In the genomic region with DNA sequence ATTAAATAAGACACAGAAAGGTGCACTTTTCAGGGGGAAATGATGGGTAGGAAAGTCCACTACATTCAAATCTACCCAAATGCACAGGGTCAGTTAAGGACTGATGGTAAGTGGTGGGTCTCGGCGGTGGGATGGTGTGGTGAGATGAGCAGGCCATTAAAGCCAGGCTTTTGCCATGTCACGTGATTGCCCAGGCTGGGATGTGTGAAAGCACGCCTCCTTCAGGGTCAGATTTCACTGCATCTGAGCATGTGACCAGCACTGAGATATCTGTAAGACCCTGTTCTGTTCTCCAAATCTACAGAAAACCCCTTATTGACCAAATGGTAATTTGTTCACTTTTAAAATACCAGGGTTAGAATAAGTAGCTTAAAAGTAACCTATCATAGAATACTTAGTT, we compare ENCODE assay signal across 31 cellular contexts.
"Had no signal": no experiment of that assay in that cellular context is flagged by ENCODE, and none has a peak within 500 bp of the region (broad histone marks: within the 10 kb centered on the region; RNA-seq: fewer than 3 reads in every experiment).

No MANE protein-coding gene starts in this region.

- H3K9me3 Mint-ChIP-seq: activated CD4-positive, alpha-beta memory T cell treated with anti-CD3 and anti-CD28 coated beads for 36 hours; activated naive CD8-positive, alpha-beta T cell treated with anti-CD3 and anti-CD28 coated beads, Interleukin-2, amount 50 U/mL, for 24 hours; activated T-cell treated with anti-CD3 and anti-CD28 coated beads, Interleukin-2, amount 50 U/mL, for 4 hours; T-helper 1 cell treated with Interleukin-12 subunit alpha and Interleukin-12 subunit beta and Interleukin-4 antibody, amounts not matched to agents 30 μg/mL and 1 μg/mL, for 36 hours; T-helper 2 cell treated with Interferon-gamma antibody and Interleukin-4, amounts not matched to agents 5 μg/mL and 100 μg/mL, for 36 hours had no signal

- H3K27me3 Mint-ChIP-seq: activated B cell treated with CpG ODN at 0.5 μM for 24 hours; activated naive CD4-positive, alpha-beta T cell treated with anti-CD3 and anti-CD28 coated beads, Interleukin-2, amount 10 ng/mL, durations not matched to agents 7 days and 5 days; activated naive CD8-positive, alpha-beta T cell treated with anti-CD3 and anti-CD28 coated beads, Interleukin-2, amount 50 U/mL, for 24 hours had no signal

- H3K4me1 Mint-ChIP-seq: activated B cell treated with CpG ODN at 0.5 μM for 24 hours; activated naive CD4-positive, alpha-beta T cell treated with anti-CD3 and anti-CD28 coated beads, Interleukin-2, amount 10 ng/mL, durations not matched to agents 7 days and 5 days; activated naive CD8-positive, alpha-beta T cell treated with anti-CD3 and anti-CD28 coated beads, Interleukin-2, amount 50 U/mL, for 24 hours had no signal

- H3K27ac ChIP-seq: SJSA1 had no signal

- H3K9ac ChIP-seq: SK-N-SH had no signal

- H3K27me3 ChIP-seq: SJSA1 had no signal

- H3K4me3 ChIP-seq: SJSA1 had no signal

- H3K4me2 ChIP-seq: SK-N-SH had no signal

- H3K36me3 Mint-ChIP-seq: activated CD4-positive, alpha-beta memory T cell treated with anti-CD3 and anti-CD28 coated beads for 36 hours; activated naive CD4-positive, alpha-beta T cell treated with anti-CD3 and anti-CD28 coated beads, Interleukin-2, amount 10 ng/mL, durations not matched to agents 7 days and 5 days; activated naive CD8-positive, alpha-beta T cell had no signal

- H3K36me3 ChIP-seq: SJSA1 had no signal

- H3K9me3 ChIP-seq: SJSA1, SK-N-SH had no signal

- ATAC-seq: activated naive CD8-positive, alpha-beta T cell treated with anti-CD3 and anti-CD28 coated beads, Interleukin-2, amount 50 U/mL, for 24 hours; activated T-cell treated with anti-CD3 and anti-CD28 coated beads, Interleukin-2, amount 50 U/mL, for 4 hours; Panc1 had no signal

- H3K4me3 Mint-ChIP-seq: activated B cell treated with CpG ODN at 0.5 μM for 24 hours; activated CD4-positive, alpha-beta memory T cell treated with anti-CD3 and anti-CD28 coated beads for 36 hours; activated naive CD4-positive, alpha-beta T cell treated with anti-CD3 and anti-CD28 coated beads, Interleukin-2, amount 10 ng/mL, durations not matched to agents 7 days and 5 days; activated naive CD8-positive, alpha-beta T cell; activated naive CD8-positive, alpha-beta T cell treated with anti-CD3 and anti-CD28 coated beads, Interleukin-2, amount 50 U/mL, for 24 hours; activated T-cell treated with anti-CD3 and anti-CD28 coated beads, Interleukin-2, amount 50 U/mL, for 4 hours; brain; T-helper 1 cell treated with Interleukin-12 subunit alpha and Interleukin-12 subunit beta and Interleukin-4 antibody, amounts not matched to agents 30 μg/mL and 1 μg/mL, for 36 hours; T-helper 2 cell treated with Interferon-gamma antibody and Interleukin-4, amounts not matched to agents 5 μg/mL and 100 μg/mL, for 36 hours had no signal

- DNase-seq: activated B cell treated with CpG ODN at 0.5 μM for 24 hours; activated CD4-positive, alpha-beta memory T cell treated with anti-CD3 and anti-CD28 coated beads for 36 hours; activated CD4-positive, alpha-beta T cell treated with anti-CD3 and anti-CD28 coated beads for 4 hours; activated CD4-positive, alpha-beta T cell treated with anti-CD3 and anti-CD28 coated beads, Interleukin-2, amount 50 U/mL, for 1 hour; activated CD4-positive, CD25-positive, alpha-beta regulatory T cell treated with anti-CD3 and anti-CD28 coated beads, Interleukin-2, amount 50 U/mL, for 72 hours; activated CD8-positive, alpha-beta memory T cell treated with anti-CD3 and anti-CD28 coated beads, Interleukin-2, amount 50 U/mL, for 4 hours; activated effector memory CD4-positive, alpha-beta T cell treated with Interleukin-2 at 50 U/mL for 16 hours; activated naive CD4-positive, alpha-beta T cell treated with anti-CD3 and anti-CD28 coated beads, Interleukin-2, amount 10 ng/mL, durations not matched to agents 7 days and 5 days; activated naive CD8-positive, alpha-beta T cell treated with anti-CD3 and anti-CD28 coated beads, Interleukin-2, amount 50 U/mL, for 24 hours; activated T-cell treated with anti-CD3 and anti-CD28 coated beads for 4 hours; activated T-cell treated with anti-CD3 and anti-CD28 coated beads, Interleukin-2, amount 50 U/mL, for 4 hours; anterior cingulate cortex; caudate nucleus; cerebellar nuclear complex; NCI-H1105; NCI-H1417 treated with DMSO at 0.1 percent for 48 hours; NCI-H187 treated with DMSO at 0.1 percent for 48 hours; NCI-H2081; NCI-H345; NCI-H510A; NCI-H526 treated with DMSO at 0.1 percent for 48 hours; NCI-H774; RPMI8226; SHP77 treated with DMSO at 0.1 percent for 48 hours; SK-N-SH had no signal

- H3K4me1 ChIP-seq: SJSA1 had no signal

- H3K27ac Mint-ChIP-seq: activated B cell treated with CpG ODN at 0.5 μM for 24 hours; activated CD4-positive, alpha-beta memory T cell treated with anti-CD3 and anti-CD28 coated beads for 36 hours; activated naive CD4-positive, alpha-beta T cell treated with anti-CD3 and anti-CD28 coated beads, Interleukin-2, amount 10 ng/mL, durations not matched to agents 7 days and 5 days; activated naive CD8-positive, alpha-beta T cell; activated naive CD8-positive, alpha-beta T cell treated with anti-CD3 and anti-CD28 coated beads, Interleukin-2, amount 50 U/mL, for 24 hours; brain; T-helper 1 cell treated with Interleukin-12 subunit alpha and Interleukin-12 subunit beta and Interleukin-4 antibody, amounts not matched to agents 30 μg/mL and 1 μg/mL, for 36 hours; T-helper 2 cell treated with Interferon-gamma antibody and Interleukin-4, amounts not matched to agents 5 μg/mL and 100 μg/mL, for 36 hours had no signal
